Comparison of ENCODE assay signal across 30 cellular contexts in the genomic region with DNA sequence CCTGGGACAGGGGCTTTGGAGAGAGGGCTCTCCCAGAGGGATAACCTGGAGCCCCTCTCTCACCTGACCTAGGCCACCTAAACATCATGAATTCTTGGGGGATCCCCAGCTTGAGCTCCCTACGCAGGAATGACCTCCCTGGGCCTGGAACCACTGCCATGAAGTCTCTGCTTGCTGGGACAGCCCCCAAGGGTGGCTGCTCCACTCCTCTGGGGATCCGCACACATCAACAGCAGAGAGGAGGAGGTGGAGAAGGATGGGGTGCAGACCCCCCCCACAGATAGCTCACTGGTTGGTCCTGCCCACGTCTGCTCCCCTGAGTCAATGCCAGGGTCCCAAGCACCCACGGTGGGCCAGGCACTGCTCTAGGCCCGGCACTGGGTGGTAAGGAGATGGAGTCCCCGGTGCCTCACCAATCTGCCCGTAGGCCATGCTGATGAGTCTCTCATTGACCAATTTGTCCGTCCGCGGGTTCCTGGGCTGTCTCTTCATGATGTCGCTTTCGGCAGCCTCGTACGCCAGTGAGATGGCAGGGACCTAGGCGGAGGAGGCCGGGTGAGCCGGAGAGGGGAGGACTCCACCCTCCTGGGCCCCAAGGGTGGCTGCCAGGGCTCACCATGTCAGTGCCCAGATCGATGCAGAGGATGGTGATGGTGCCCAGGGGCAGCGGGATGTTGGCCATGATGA. TPM values are rescaled to one million over a fixed set of nuclear protein-coding genes. Genes with fewer than 3 reads are reported as not detected.
DNase-seq lines count a peak whose midpoint lies in the region; ATAC-seq, FAIRE-seq and TF ChIP-seq lines count a peak whose summit lies in the region.
"Had no signal": no experiment of that assay in that cellular context is flagged by ENCODE, and none has a peak within 500 bp of the region (broad histone marks: within the 10 kb centered on the region; RNA-seq: fewer than 3 reads in every experiment).

No MANE protein-coding gene starts in this region.

- intact Hi-C loops in K562 (cut with micrococcal nuclease) (no loop called here), body of pancreas (cut with DNase I) (no loop called here)

- TF ChIP-seq EP300 in K562 (IDR thresholded peaks at IDR 0.05; ENCODE audit: low read length) = no peak

- POLR2A ChIA-PET in K562 (lab: Yijun Ruan, JAX) = no interaction called here

- peaks cover 10% of the 10 kb centered on the region for H4K20me1 ChIP-seq in K562 (replicated peaks; ENCODE audit: control insufficient read depth, insufficient read depth, low read length)

- H2BK120ac ChIP-seq in neuronal stem cell (ENCODE audit: low read depth, low read length) = peak overlapping the region; percentile 81

- no peaks in the 10 kb centered on the region for H3K36me3 ChIP-seq in K562 (ENCODE audit: control insufficient read depth, insufficient read depth, low read length)
- H3K36me3 ChIP-seq in neuronal stem cell (replicated peaks in 1 of 2; ENCODE audit: control insufficient read depth in 2 of 2, insufficient read depth in 2 of 2, low read length in 2 of 2) = peaks cover 0 to 3% of the 10 kb centered on the region in 2 donors
- no peaks in the 10 kb centered on the region for H3K36me3 ChIP-seq in body of pancreas (replicated peaks in 1 of 2; ENCODE audit: insufficient read depth in 1 of 2, low read depth in 2 of 2)

- H3K23ac ChIP-seq in neuronal stem cell (ENCODE audit: low read depth, low read length, poor library complexity) = peak overlapping the region; percentile 73

- ATAC-seq in K562 (no peak), body of pancreas (no peak), GM18517 (IDR thresholded peaks at IDR 0.05; ENCODE audit: unreplicated experiment) (no peak)
- ATAC-seq: GM12878 had no signal

- in situ Hi-C loops in K562 (cut with MboI) = no loop called here

- H3K9me3 ChIP-seq in K562 (replicated peaks; ENCODE audit: control insufficient read depth, insufficient read depth, low read depth, low read length) (no peaks in the 10 kb centered on the region), neuronal stem cell (replicated peaks in 1 of 2; ENCODE audit: control insufficient read depth in 2 of 2, insufficient read depth in 1 of 2, low read depth in 1 of 2, low read length in 2 of 2) (no peaks in the 10 kb centered on the region), body of pancreas (no peaks in the 10 kb centered on the region)
- H3K9me3 ChIP-seq: BE2C, BLaER1 had no signal

- TF ChIP-seq RAD21 in K562 (CRISPR knock-in tag; conservative IDR thresholded peaks at IDR 0.05 in 1 of 2, IDR thresholded peaks at IDR 0.05 in 1 of 2) = no peak

- TF ChIP-seq CTCF in K562 (IDR thresholded peaks at IDR 0.05 in 2 of 3, conservative IDR thresholded peaks at IDR 0.05 in 1 of 3; ENCODE audit: insufficient read depth in 2 of 3, low read depth in 1 of 3, low read length in 3 of 3) (no peak), body of pancreas (IDR thresholded peaks at IDR 0.05) (no peak)

- H3K4me2 ChIP-seq in K562 (ENCODE audit: insufficient read depth, low read length) (no peak overlapping the region), neuronal stem cell (ENCODE audit: insufficient read depth, low read length, poor library complexity, severe bottlenecking) (no peak overlapping the region)
- H3K4me2 ChIP-seq: BLaER1 had no signal

- no peaks in the 10 kb centered on the region for H3K79me1 ChIP-seq in neuronal stem cell (ENCODE audit: low read depth, low read length)

- H3K4me1 ChIP-seq in K562 (replicated peaks in 1 of 2; ENCODE audit: control insufficient read depth in 2 of 2, insufficient read depth in 2 of 2, low read length in 2 of 2) = peaks cover 0 to 18% of the 10 kb centered on the region in 2 experiments; a peak in 2 of 5 replicates
- H3K4me1 ChIP-seq in neuronal stem cell (ENCODE audit: control insufficient read depth in 2 of 2, insufficient read depth in 1 of 2, low read depth in 1 of 2, low read length in 2 of 2) = no peaks in the 10 kb centered on the region
- H3K4me1 ChIP-seq in body of pancreas = no peaks in the 10 kb centered on the region
- H3K4me1 ChIP-seq: BE2C had no signal

- DNase-seq in K562 (ENCODE audit: extremely low read depth in 1 of 4, low spot score in 3 of 4) (no peak), neuronal stem cell (ENCODE audit: low spot score) (no peak), inferior parietal cortex (ENCODE audit: extremely low spot score) (no peak), body of pancreas (no peak)
- DNase-seq: 8988T; ACHN; BE2C; C1 segment of cervical spinal cord; CD4-positive, alpha-beta memory T cell; CD4-positive, CD25-positive, alpha-beta regulatory T cell; CD8-positive, alpha-beta memory T cell; COR-L47; DMS 273 treated with DMSO at 0.1 percent for 48 hours; DMS153; DMS53; DMS79; DND-41; EL; GDM1 had no signal

- H2BK15ac ChIP-seq in neuronal stem cell (ENCODE audit: low read length) = no peak overlapping the region

- 17% methylated on average over 19 of the region's 19 CpGs for WGBS in K562 (ENCODE audit: insufficient coverage, low coverage, missing lambda C conversion rate)
- WGBS in neuronal stem cell (ENCODE audit: extremely low coverage in 2 of 2, insufficient read length in 2 of 2, insufficient replicate concordance in 1 of 2), 2 donors = no CpG with 5 or more reads among the region's 19 CpGs
- WGBS in body of pancreas, 2 donors = 20 to 84% methylated on average over 1 to 16 of the region's 19 CpGs

- H2BK12ac ChIP-seq in neuronal stem cell (ENCODE audit: low read length) = no peak overlapping the region

- no peaks in the 10 kb centered on the region for H3K79me2 ChIP-seq in K562 (ENCODE audit: control insufficient read depth, insufficient read depth, low read length)

- H2BK5ac ChIP-seq in neuronal stem cell (ENCODE audit: low read length) = peak overlapping the region; percentile 75

- BruUV-seq in K562 (replicated peaks; lab: Mats Ljungman, UMichigan) = no TSS peak

- H3K4me3 ChIP-seq in K562 (no peak overlapping the region), neuronal stem cell (ENCODE audit: low read length in 2 of 2) (no peak overlapping the region), body of pancreas (no peak overlapping the region)
- H3K4me3 ChIP-seq: BLaER1, GM12878 had no signal

- peaks cover 43 to 75% of the 10 kb centered on the region in 2 experiments for H3K27me3 ChIP-seq in K562 (ENCODE audit: control insufficient read depth in 2 of 2, insufficient read depth in 2 of 2, low read length in 2 of 2)
- no peaks in the 10 kb centered on the region for H3K27me3 ChIP-seq in neuronal stem cell (ENCODE audit: control insufficient read depth in 3 of 3, insufficient read depth in 3 of 3, low read depth in 1 of 3, low read length in 3 of 3)
- H3K27me3 ChIP-seq in body of pancreas = no peaks in the 10 kb centered on the region
- H3K27me3 ChIP-seq: BE2C, BLaER1 had no signal

- peak overlapping the region; percentile 72 for H4K91ac ChIP-seq in neuronal stem cell (ENCODE audit: low read depth, low read length, poor library complexity)

- H3K27ac ChIP-seq in K562 (ENCODE audit: extremely low read depth, low read depth, low read length) = no peak overlapping the region
- no peak overlapping the region for H3K27ac ChIP-seq in neuronal stem cell (replicated peaks; ENCODE audit: low read length)
- no peak overlapping the region for H3K27ac ChIP-seq in body of pancreas

- H3K4ac ChIP-seq in neuronal stem cell (ENCODE audit: low read length) = no peak overlapping the region

- no peak overlapping the region for H3K14ac ChIP-seq in neuronal stem cell (ENCODE audit: low read length)

- no peaks in the 10 kb centered on the region for H3K9me1 ChIP-seq in K562 (ENCODE audit: control insufficient read depth, insufficient read depth, low read length)

- peak overlapping the region; percentile 37 for H2AK5ac ChIP-seq in neuronal stem cell (ENCODE audit: low read depth, low read length)

- no peak overlapping the region for H4K8ac ChIP-seq in neuronal stem cell (ENCODE audit: low read depth, low read length)

- H2AFZ ChIP-seq in K562 (ENCODE audit: low read depth, low read length) (no peak overlapping the region), neuronal stem cell (ENCODE audit: low read length) (no peak overlapping the region)

- FAIRE-seq in K562 (lab: Jason Lieb, UNC) = no peak
- FAIRE-seq: A204.1, GM12878, GM12892, GM18507, GM19239 had no signal

- no peak for TF ChIP-seq POLR2A in K562 (conservative IDR thresholded peaks at IDR 0.05)
- no peak for TF ChIP-seq POLR2A in body of pancreas (IDR thresholded peaks at IDR 0.05)

- CTCF ChIA-PET in K562 (lab: Yijun Ruan, JAX; ENCODE audit: low intra/inter-chr PET ratio) = no interaction called here

- peak overlapping the region; percentile 28 for H3K18ac ChIP-seq in neuronal stem cell (ENCODE audit: low read length)

- H3K9ac ChIP-seq in K562 (ENCODE audit: insufficient read depth in 1 of 2, low read depth in 2 of 2, low read length in 2 of 2) (no peak overlapping the region), neuronal stem cell (ENCODE audit: low read depth, low read length, poor library complexity) (no peak overlapping the region)
- H3K9ac ChIP-seq: BLaER1 had no signal

RNA-seq across cellular contexts. Expression of gene RABAC1, which starts 10.8 kb away (rescaled TPM):
- 19.9 and 51.2 TPM in 2 replicates for total RNA-seq in K562 (2011; cell fraction: chromatin; rRNA removed; ENCODE audit: low replicate concordance)
- 69.7 and 71.9 TPM in 2 replicates for total RNA-seq in K562 (2011; cell fraction: nucleolus; rRNA removed)
- 51.7 and 54.7 TPM in 2 replicates for total RNA-seq in K562 (2011; cell fraction: nucleoplasm; rRNA removed)
- total RNA-seq in K562 (2014; rRNA removed) = 24.5 and 32.7 TPM in 2 replicates
- total RNA-seq in K562 (2014; rRNA removed; fragmentation: Illumina TruSeq; extraction: Trizol) = 2.5 and 4.6 TPM in 2 replicates
- 7.1 and 7.2 TPM in 2 replicates for total RNA-seq in K562 (2015; rRNA removed; fragmentation: Illumina TruSeq; extraction: Trizol)
- 23.2 and 24.0 TPM in 2 replicates for total RNA-seq in K562 (2021)
- 17.7 and 36.3 TPM in 2 replicates for polyA plus RNA-seq in K562 (2011; rRNA removed)
- polyA plus RNA-seq in K562 (2011; cell fraction: cytosol; rRNA removed) = 84.6 and 116 TPM in 2 replicates
- 38.9 and 57.8 TPM in 2 replicates for polyA plus RNA-seq in K562 (2011; cell fraction: nucleus; rRNA removed)
- 22.9 and 60.5 TPM in 2 replicates for polyA plus RNA-seq in K562 (2012)
- polyA plus RNA-seq in K562 (2014; fragmentation: Illumina TruSeq; extraction: Trizol) = 2.4 and 7.8 TPM in 2 replicates
- polyA plus RNA-seq in K562 (2014; fragmentation: Nextera tagmentation; extraction: Ambion mirVana) = 1 to 10 TPM; 5.2 to 9.3 TPM
- polyA plus RNA-seq in K562 (2014; rRNA removed) = 28.1 and 44.0 TPM in 2 replicates
- 8.2 and 10.6 TPM in 2 replicates for polyA minus RNA-seq in K562 (2011; rRNA and poly(A)+ RNA removed)
- 7.3 and 10.4 TPM in 2 replicates for polyA minus RNA-seq in K562 (2011; cell fraction: cytosol; rRNA and poly(A)+ RNA removed)
- polyA minus RNA-seq in K562 (2011; cell fraction: nucleus; rRNA and poly(A)+ RNA removed) = 12.3 and 23.0 TPM in 2 replicates
- polyA plus RNA-seq in neuronal stem cell (2013, experiment 1 of 2) = 83.3 TPM
- 90.0 TPM for polyA plus RNA-seq in neuronal stem cell (2013, experiment 2 of 2)
- total RNA-seq in body of pancreas = 10 to 100 TPM; 87.3 to 88.5 TPM

RNA-seq across cellular contexts. Expression of gene ATP1A3, which starts 24.1 kb away (rescaled TPM):
- total RNA-seq in K562 (2011; cell fraction: chromatin; rRNA removed; ENCODE audit: low replicate concordance) = 0.35 and 2.3 TPM in 2 replicates
- total RNA-seq in K562 (2011; cell fraction: nucleolus; rRNA removed) = 0.50 and 0.53 TPM in 2 replicates
- total RNA-seq in K562 (2011; cell fraction: nucleoplasm; rRNA removed) = 0.37 TPM in 1 of 2 replicates, not detected in the other
- total RNA-seq in K562 (2014; rRNA removed) = 0.27 TPM in 1 of 2 replicates, not detected in the other
- 0.03 and 0.04 TPM in 2 replicates for total RNA-seq in K562 (2014; rRNA removed; fragmentation: Illumina TruSeq; extraction: Trizol)
- total RNA-seq in K562 (2015; rRNA removed; fragmentation: Illumina TruSeq; extraction: Trizol) = 0.15 TPM in 1 of 2 replicates, not detected in the other
- 0.56 and 1.0 TPM in 2 replicates for total RNA-seq in K562 (2021)
- polyA plus RNA-seq in K562 (2011; rRNA removed) = 0.01 and 0.03 TPM in 2 replicates
- 0.03 TPM in 1 of 2 replicates, not detected in the other for polyA plus RNA-seq in K562 (2011; cell fraction: cytosol; rRNA removed)
- 0.13 TPM in 1 of 2 replicates, not detected in the other for polyA plus RNA-seq in K562 (2011; cell fraction: nucleus; rRNA removed)
- 0.62 and 1.7 TPM in 2 replicates for polyA plus RNA-seq in K562 (2012)
- 0.30 and 0.60 TPM in 2 replicates for polyA plus RNA-seq in K562 (2014; fragmentation: Illumina TruSeq; extraction: Trizol)
- not detected for polyA plus RNA-seq in K562 (2014; fragmentation: Nextera tagmentation; extraction: Ambion mirVana)
- polyA plus RNA-seq in K562 (2014; rRNA removed) = 0.07 and 0.11 TPM in 2 replicates
- 0.06 and 0.11 TPM in 2 replicates for polyA minus RNA-seq in K562 (2011; rRNA and poly(A)+ RNA removed)
- 0.19 TPM in 1 of 2 replicates, not detected in the other for polyA minus RNA-seq in K562 (2011; cell fraction: cytosol; rRNA and poly(A)+ RNA removed)
- polyA minus RNA-seq in K562 (2011; cell fraction: nucleus; rRNA and poly(A)+ RNA removed) = 0.40 TPM in 1 of 2 replicates, not detected in the other
- polyA plus RNA-seq in neuronal stem cell (2013, experiment 1 of 2) = 2.5 TPM
- polyA plus RNA-seq in neuronal stem cell (2013, experiment 2 of 2) = 2.6 TPM
- under 1 TPM in 1 of 2 donors, not detected in 1; 0.26 TPM for total RNA-seq in body of pancreas
- polyA plus RNA-seq: AG04450 had no signal

RNA-seq across cellular contexts. Expression of gene ERFL, which starts 41.7 kb away (rescaled TPM):
- 0.63 and 1.7 TPM in 2 replicates for total RNA-seq in K562 (2011; cell fraction: chromatin; rRNA removed; ENCODE audit: low replicate concordance)
- 0.79 and 1.3 TPM in 2 replicates for total RNA-seq in K562 (2011; cell fraction: nucleolus; rRNA removed)
- 0.73 and 1.1 TPM in 2 replicates for total RNA-seq in K562 (2011; cell fraction: nucleoplasm; rRNA removed)
- total RNA-seq in K562 (2014; rRNA removed) = 0.16 and 0.32 TPM in 2 replicates
- total RNA-seq in K562 (2014; rRNA removed; fragmentation: Illumina TruSeq; extraction: Trizol) = 0.10 TPM in 1 of 2 replicates, not detected in the other
- total RNA-seq in K562 (2015; rRNA removed; fragmentation: Illumina TruSeq; extraction: Trizol) = 0.11 TPM in 1 of 2 replicates, not detected in the other
- total RNA-seq in K562 (2021) = 0.67 and 0.75 TPM in 2 replicates
- polyA plus RNA-seq in K562 (2011; rRNA removed) = 0.07 and 0.32 TPM in 2 replicates
- 0.22 and 0.25 TPM in 2 replicates for polyA plus RNA-seq in K562 (2011; cell fraction: cytosol; rRNA removed)
- polyA plus RNA-seq in K562 (2011; cell fraction: nucleus; rRNA removed) = 2.9 and 3.3 TPM in 2 replicates
- polyA plus RNA-seq in K562 (2012) = 0.76 and 0.94 TPM in 2 replicates
- 0.31 and 0.50 TPM in 2 replicates for polyA plus RNA-seq in K562 (2014; fragmentation: Illumina TruSeq; extraction: Trizol)
- not detected for polyA plus RNA-seq in K562 (2014; fragmentation: Nextera tagmentation; extraction: Ambion mirVana)
- 0.31 and 0.33 TPM in 2 replicates for polyA plus RNA-seq in K562 (2014; rRNA removed)
- not detected in 2 replicates for polyA minus RNA-seq in K562 (2011; rRNA and poly(A)+ RNA removed)
- not detected in 2 replicates for polyA minus RNA-seq in K562 (2011; cell fraction: cytosol; rRNA and poly(A)+ RNA removed)
- 0.40 and 0.67 TPM in 2 replicates for polyA minus RNA-seq in K562 (2011; cell fraction: nucleus; rRNA and poly(A)+ RNA removed)
- 0.47 TPM for polyA plus RNA-seq in neuronal stem cell (2013, experiment 1 of 2)
- polyA plus RNA-seq in neuronal stem cell (2013, experiment 2 of 2) = 0.44 TPM
- total RNA-seq in body of pancreas = not detected
- total RNA-seq: Daoy, G401 had no signal
- polyA plus RNA-seq: AG04450; CD14-positive monocyte; CD4-positive, CD25-positive, alpha-beta regulatory T cell; CD8-positive, alpha-beta memory T cell had no signal
